ENCODE assay signal across 8 cellular contexts in the genomic region with DNA sequence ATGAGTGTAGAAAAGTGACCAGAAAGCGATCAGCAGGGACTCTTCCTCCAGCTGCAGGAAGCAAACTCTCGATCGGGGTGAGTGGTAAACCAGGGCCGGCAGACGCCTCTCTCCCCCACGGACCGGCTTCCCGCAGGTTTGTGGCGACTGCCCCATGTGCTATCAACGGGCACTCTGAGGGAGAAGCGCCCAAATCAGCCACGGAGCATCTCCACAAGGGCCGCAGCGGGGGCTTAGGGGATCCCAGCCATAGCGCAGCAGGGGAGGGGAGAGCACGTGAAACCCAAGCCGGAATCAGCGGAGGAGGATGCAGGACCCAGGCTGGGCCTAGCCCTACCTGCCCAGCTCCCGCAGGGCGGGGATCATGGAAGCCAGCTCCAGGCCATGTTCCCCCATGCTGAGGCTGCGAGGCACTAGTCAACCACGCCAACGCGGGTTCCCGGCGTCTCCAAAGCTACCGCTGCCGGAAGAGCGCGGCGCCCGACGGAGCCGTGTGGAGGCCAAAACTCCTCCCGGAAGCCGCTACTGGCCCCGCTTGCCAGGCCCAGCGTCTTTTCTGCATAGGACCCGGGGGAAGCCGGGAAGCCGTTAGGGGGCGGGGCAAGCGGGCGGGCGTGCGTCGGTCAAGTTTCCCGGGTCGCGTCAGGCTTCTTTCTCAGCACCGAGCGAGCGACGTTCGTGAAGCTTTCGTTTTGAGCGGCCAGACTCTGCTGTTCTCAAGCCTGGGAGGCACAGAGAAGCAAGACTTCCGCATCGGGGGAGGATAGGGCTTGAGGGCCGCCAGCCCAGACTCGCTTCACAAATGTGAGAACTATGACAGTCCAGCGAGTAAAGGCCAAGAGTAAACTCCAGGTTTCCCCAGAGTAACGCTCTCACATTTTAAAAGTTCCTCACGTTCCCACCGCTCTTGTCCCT. TPM values are rescaled to one million over a fixed set of nuclear protein-coding genes. Genes with fewer than 3 reads are reported as not detected.
DNase-seq lines count a peak whose midpoint lies in the region; ATAC-seq and TF ChIP-seq lines count a peak whose summit lies in the region.

ATR (minus strand) TSS at position 425 of the 915 bp plus-strand sequence; CDS start at position 396, 29 bp downstream.

- in situ Hi-C loops in ACHN (cut with HindIII; ENCODE audit: low pct_ligation_motif_present, low pct_unique_long_range_greater_than_20kb, low sequenced_read_pairs) (no loop called here), mammary epithelial cell (cut with MboI; ENCODE audit: low sequenced_read_pairs in 2 of 2) (loop anchor here in 1 of 2 donors (25.0 kb wide), 1 partner anchor 234 kb away; no protein-coding TSS in a partner anchor)

- intact Hi-C loops in mammary epithelial cell (cut with micrococcal nuclease), result loop anchor here (1.0 to 5.0 kb wide), 3 partner anchors 18 to 424 kb away; partner anchors contain the start of genes PCOLCE2, PLS1 and U2SURP

- H3K36me3 ChIP-seq in WERI-Rb-1 (0 out of 2 replicates have a peak, but pooled peaks cover 2% of the 10 kb centered on the region), mammary epithelial cell (ENCODE audit: insufficient read depth, low read length) (no peaks in the 10 kb centered on the region), smooth muscle cell (ENCODE audit: low read depth) (no peaks in the 10 kb centered on the region)

- H3K9ac ChIP-seq in mammary epithelial cell (ENCODE audit: insufficient read depth, low read length) (peak within 1 kb of the TSS; percentile 97), smooth muscle cell (ENCODE audit: low read depth) (peak within 1 kb of the TSS; percentile 94)

- H3K79me2 ChIP-seq in mammary epithelial cell (ENCODE audit: insufficient read depth, low read length), result peaks cover 49% of the 10 kb centered on the region
- H3K79me2 ChIP-seq in smooth muscle cell (ENCODE audit: low read depth), result peaks cover 33% of the 10 kb centered on the region

- H3K4me2 ChIP-seq in mammary epithelial cell (ENCODE audit: insufficient read depth, low read depth, low read length) (peak within 1 kb of the TSS; percentile 91), smooth muscle cell (peak within 1 kb of the TSS; percentile 92)

- 1% methylated on average over 33 of the region's 65 CpGs for WGBS in mammary epithelial cell (ENCODE audit: low coverage, missing lambda C conversion rate)
- WGBS in smooth muscle cell (ENCODE audit: low lambda C conversion rate), result under 1% methylated on average over 52 of the region's 65 CpGs

- H3K4me1 ChIP-seq in mammary epithelial cell (ENCODE audit: insufficient read depth, low read length) (peaks cover 13% of the 10 kb centered on the region), smooth muscle cell (ENCODE audit: low read depth) (peaks cover 19% of the 10 kb centered on the region)

- TF ChIP-seq CTCF in WERI-Rb-1 (IDR thresholded peaks at IDR 0.05; ENCODE audit: low read depth, low read length) (no peak), mammary epithelial cell (conservative IDR thresholded peaks at IDR 0.05 in 1 of 2, IDR thresholded peaks at IDR 0.05 in 1 of 2; ENCODE audit: extremely low read depth in 1 of 2, insufficient read depth in 1 of 2, low read depth in 1 of 2, low read length in 2 of 2) (no peak), smooth muscle cell (IDR thresholded peaks at IDR 0.05; ENCODE audit: borderline replicate concordance, insufficient read depth, poor library complexity, severe bottlenecking) (no peak)

- H3K9me3 ChIP-seq in WERI-Rb-1 (ENCODE audit: severe bottlenecking), result no peaks in the 10 kb centered on the region
- H3K9me3 ChIP-seq in mammary epithelial cell (replicated peaks; ENCODE audit: insufficient read depth, low read length), result no peaks in the 10 kb centered on the region
- no peaks in the 10 kb centered on the region for H3K9me3 ChIP-seq in smooth muscle cell (replicated peaks; ENCODE audit: low read depth)

- H2AFZ ChIP-seq in mammary epithelial cell (ENCODE audit: low read depth, low read length) (peak within 1 kb of the TSS; percentile 99), smooth muscle cell (ENCODE audit: low read depth) (peak within 1 kb of the TSS; percentile 97)

- H3K27ac ChIP-seq in WERI-Rb-1 (peak within 1 kb of the TSS; percentile 82), mammary epithelial cell (ENCODE audit: insufficient read depth, low read depth, low read length) (peak within 1 kb of the TSS; percentile 91), smooth muscle cell (ENCODE audit: low read depth) (peak within 1 kb of the TSS; percentile 95)

- ATAC-seq in GM18873 (IDR thresholded peaks at IDR 0.05; ENCODE audit: low FRiP score, unreplicated experiment), result peak; percentile 89
- peak; percentile 91 for ATAC-seq in HG03139 (IDR thresholded peaks at IDR 0.05; ENCODE audit: unreplicated experiment)

- DNase-seq in ACHN (peak; percentile 93), NCI-H2227 (lab: John Stamatoyannopoulos, UW; ENCODE audit: unreplicated experiment) (peak; percentile 95), WERI-Rb-1 (peak; percentile 97), mammary epithelial cell (peak; percentile 98), iPS-NIHi11 (ENCODE audit: low spot score) (peak; percentile 99), smooth muscle cell (lab: John Stamatoyannopoulos, UW; ENCODE audit: unreplicated experiment) (peak; percentile 88)

- CTCF ChIA-PET in mammary epithelial cell (lab: Charles Lee; ENCODE audit: low non-redundant PET), result interaction anchor here (0.7 kb wide), 1 partner anchor 399 kb away, joined by 3 read pairs; no protein-coding TSS in a partner anchor

- H4K20me1 ChIP-seq in mammary epithelial cell (ENCODE audit: insufficient read depth, low read length) (no peaks in the 10 kb centered on the region), smooth muscle cell (ENCODE audit: low read depth) (peaks cover 5% of the 10 kb centered on the region)

- H3K27me3 ChIP-seq in WERI-Rb-1 (ENCODE audit: insufficient read depth, low read depth, severe bottlenecking), result no peaks in the 10 kb centered on the region
- no peaks in the 10 kb centered on the region for H3K27me3 ChIP-seq in mammary epithelial cell (ENCODE audit: insufficient read depth, low read length)
- H3K27me3 ChIP-seq in smooth muscle cell (ENCODE audit: low read depth), result no peaks in the 10 kb centered on the region

- dilution Hi-C loops in mammary epithelial cell (cut with HindIII; ENCODE audit: low sequenced_read_pairs), result loop anchor here (25.0 kb wide), 2 partner anchors 259 to 409 kb away; no protein-coding TSS in a partner anchor

- H3K4me3 ChIP-seq in WERI-Rb-1 (ENCODE audit: low read depth, low read length) (peak within 1 kb of the TSS; percentile 100), mammary epithelial cell (replicated peaks in 1 of 3; ENCODE audit: insufficient read depth in 1 of 3, low read depth in 2 of 3, low read length in 3 of 3) (peak within 1 kb of the TSS; percentile 82 to 100 (median 97)), smooth muscle cell (peak within 1 kb of the TSS; percentile 64)

- BruUV-seq in mammary epithelial cell (replicated peaks; lab: Mats Ljungman, UMichigan), result no TSS peak

- H3F3A ChIP-seq in smooth muscle cell (ENCODE audit: low read depth), result peaks cover 7% of the 10 kb centered on the region

RNA-seq across cellular contexts. Expression of gene ATR, which starts in this region (rescaled TPM):
- total RNA-seq in mammary epithelial cell (10 to 100 TPM; 31.1 to 43.2 TPM), smooth muscle cell (22.5 and 35.5 TPM in 2 replicates)
- polyA plus RNA-seq in mammary epithelial cell (11.7 TPM), smooth muscle cell (8.8 and 9.4 TPM in 2 replicates)
- 28.9 TPM for polyA minus RNA-seq in mammary epithelial cell

Comparison
In these comparisons a context has a peak if more than half of its experiments do, and no peak if none do; other contexts are left out.
1. Peak in every context shown above with its lines: DNase-seq, ATAC-seq, H3K4me3 ChIP-seq and H3K27ac ChIP-seq.